In the genomic region with DNA sequence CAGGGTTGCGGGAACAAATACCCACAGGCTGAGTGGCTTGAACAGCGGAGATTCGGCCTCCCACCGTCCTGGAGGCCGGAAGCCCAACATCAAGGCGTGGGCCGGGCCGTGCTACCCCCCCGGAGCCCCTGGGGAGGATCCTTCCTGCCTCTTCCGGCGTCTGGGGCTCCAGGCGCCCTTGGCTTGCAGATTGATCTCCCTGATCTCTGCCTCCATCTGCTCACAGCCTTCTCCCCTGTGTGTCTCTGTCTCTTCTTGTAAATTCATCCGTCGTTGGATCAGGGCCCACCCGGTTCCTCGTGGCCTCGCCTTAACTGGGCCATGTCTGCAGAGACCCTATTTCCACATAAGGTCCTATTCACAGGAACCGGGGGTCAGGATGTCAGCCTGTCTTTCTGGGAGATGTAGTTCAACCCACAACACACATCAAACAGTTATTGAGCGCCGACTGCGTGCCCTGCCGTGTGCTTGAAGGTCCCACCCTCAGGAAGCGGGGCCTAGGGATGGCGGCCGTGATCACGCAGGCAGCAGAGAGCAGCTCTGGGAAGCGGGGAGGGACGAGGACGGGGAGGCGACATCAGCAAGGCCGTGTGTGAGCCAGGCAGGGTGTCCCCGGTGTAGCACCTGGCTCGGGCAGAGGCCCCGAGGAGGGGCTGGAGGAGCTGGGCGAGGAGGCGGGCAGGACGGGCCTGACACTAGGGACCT, we compare ENCODE assay signal across 1 cellular context.
TF ChIP-seq lines count a peak whose summit lies in the region.

No MANE protein-coding gene starts in this region.

TF ChIP-seq in IMR-90, 13 proteins besides CTCF, POLR2A, EP300 and RAD21:
- TF ChIP-seq ELK1 (IDR thresholded peaks at IDR 0.05; ENCODE audit: borderline replicate concordance, low read depth, low read length) (no peak), RCOR1 (IDR thresholded peaks at IDR 0.05; ENCODE audit: insufficient replicate concordance, low read length) (no peak), FOS (IDR thresholded peaks at IDR 0.05; ENCODE audit: low read depth, low read length) (0 out of 2 replicates have a peak, but pooled peaks have one; percentile 30), MAZ (IDR thresholded peaks at IDR 0.05; ENCODE audit: borderline replicate concordance, low read depth, low read length) (peak; percentile 58)
TF ChIP-seq in IMR-90: peak in this region for 2.
